In the genomic region with DNA sequence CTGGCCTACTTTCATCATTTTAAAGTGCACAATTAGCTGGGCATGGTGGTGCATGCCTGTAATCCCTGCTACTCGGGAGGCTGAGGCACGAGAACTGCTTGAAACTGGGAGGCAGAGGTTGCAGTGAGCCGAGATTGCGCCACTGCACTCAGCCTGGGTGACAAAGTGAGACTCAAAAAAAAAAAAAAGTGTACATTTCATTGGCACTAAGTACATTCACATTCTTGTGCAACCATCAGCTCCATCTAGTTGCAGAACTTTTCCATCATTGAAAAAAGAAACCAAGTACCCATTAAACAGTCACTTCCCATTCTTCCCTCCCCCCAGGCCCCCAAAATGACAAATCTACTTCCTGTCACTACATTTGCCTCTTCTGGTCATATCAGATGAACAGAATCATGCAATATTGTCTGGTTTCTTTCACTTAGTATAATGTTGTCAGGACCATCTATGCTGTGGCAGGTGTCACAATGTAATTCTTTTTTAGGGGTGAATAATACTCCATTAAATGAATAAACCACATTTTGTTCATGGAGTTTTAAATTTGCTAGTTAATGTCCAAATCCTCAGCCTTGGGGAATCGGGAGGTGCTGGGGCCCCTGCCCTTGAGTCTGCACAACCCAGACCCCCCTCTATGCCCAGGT, we compare ENCODE assay signal across 1 cellular context.
A peak's percentile ranks its signal among the peaks of the same experiment; 100 is the strongest.
TF ChIP-seq lines count a peak whose summit lies in the region.

No MANE protein-coding gene starts in this region.

TF ChIP-seq in HepG2, 621 proteins besides CTCF, POLR2A, EP300 and RAD21:
- TF ChIP-seq CEBPG (CRISPR knock-in tag; IDR thresholded peaks at IDR 0.05) = peak; percentile 54
- TF ChIP-seq ZMYM3 (CRISPR knock-in tag; IDR thresholded peaks at IDR 0.05) = peak; percentile 39; the same call in 1 of the 2 replicates
- no peak for TF ChIP-seq NFATC3 (CRISPR knock-in tag; IDR thresholded peaks at IDR 0.05)
- TF ChIP-seq, protein P1, sequence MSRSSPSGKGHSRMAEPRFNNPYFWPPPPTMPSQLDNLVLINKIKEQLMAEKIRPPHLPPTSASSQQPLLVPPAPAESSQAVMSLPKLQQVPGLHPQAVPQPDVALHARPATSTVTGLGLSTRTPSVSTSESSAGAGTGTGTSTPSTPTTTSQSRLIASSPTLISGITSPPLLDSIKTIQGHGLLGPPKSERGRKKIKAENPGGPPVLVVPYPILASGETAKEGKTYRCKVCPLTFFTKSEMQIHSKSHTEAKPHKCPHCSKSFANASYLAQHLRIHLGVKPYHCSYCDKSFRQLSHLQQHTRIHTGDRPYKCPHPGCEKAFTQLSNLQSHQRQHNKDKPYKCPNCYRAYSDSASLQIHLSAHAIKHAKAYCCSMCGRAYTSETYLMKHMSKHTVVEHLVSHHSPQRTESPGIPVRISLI (CRISPR knock-in tag; IDR thresholded peaks at IDR 0.05; ENCODE audit: borderline replicate concordance) = peak; percentile 63; the same call in 1 of the 2 replicates
- peak; percentile 37; the same call in 1 of the 2 replicates for TF ChIP-seq CEBPB (IDR thresholded peaks at IDR 0.05; ENCODE audit: borderline replicate concordance, low read depth, low read length)
